ENCODE assay signal across 10 cellular contexts in the genomic region with DNA sequence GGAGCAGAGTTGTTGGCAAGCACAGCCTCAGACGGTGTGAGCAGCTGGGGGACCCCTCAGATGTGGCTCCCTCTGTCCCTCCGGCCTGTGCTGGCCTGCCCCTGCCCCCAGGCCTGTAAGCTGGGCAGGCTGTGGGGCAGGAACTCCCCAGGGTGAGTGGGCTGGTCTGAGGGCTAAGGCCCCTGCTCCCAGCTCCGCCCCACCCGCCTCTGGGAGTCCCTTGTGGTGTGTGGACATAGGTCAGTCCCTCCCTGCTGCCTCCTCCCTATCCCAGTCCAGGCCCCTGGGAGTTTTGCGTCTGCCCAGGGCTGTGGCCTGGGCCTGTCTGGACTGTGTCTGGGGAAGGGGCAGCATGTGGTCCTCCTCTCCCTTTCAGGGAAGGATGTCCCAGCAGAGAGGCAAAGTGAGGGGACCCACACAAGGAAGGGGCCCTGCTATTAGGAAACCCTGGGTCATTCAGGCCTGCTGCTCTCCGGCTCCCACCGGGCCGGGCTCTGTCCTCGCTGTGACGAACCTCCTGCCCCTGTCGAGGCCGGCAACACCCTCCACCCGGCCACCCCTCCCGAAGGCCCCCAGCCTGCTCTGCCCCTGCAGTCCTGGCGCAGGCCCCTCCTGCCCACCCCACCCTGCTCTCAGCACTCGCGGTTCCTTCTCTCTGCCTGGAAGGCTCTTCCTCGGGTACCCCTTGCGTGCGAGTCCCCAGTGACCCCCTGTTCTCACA. TPM values are rescaled to one million over a fixed set of nuclear protein-coding genes. Genes with fewer than 3 reads are reported as not detected.
DNase-seq lines count a peak whose midpoint lies in the region; TF ChIP-seq lines count a peak whose summit lies in the region.
"Had no signal": no experiment of that assay in that cellular context is flagged by ENCODE, and none has a peak within 500 bp of the region (broad histone marks: within the 10 kb centered on the region; RNA-seq: fewer than 3 reads in every experiment).

No MANE protein-coding gene starts in this region.

- peaks cover 18% of the 10 kb centered on the region for H3K4me1 Mint-ChIP-seq in activated T-cell treated with anti-CD3 and anti-CD28 coated beads, Interleukin-2, amount 50 U/mL, for 24 hours (ENCODE audit: low read depth)

- no peaks in the 10 kb centered on the region for H3K9me3 Mint-ChIP-seq in activated T-cell treated with anti-CD3 and anti-CD28 coated beads, Interleukin-2, amount 50 U/mL, for 24 hours
- H3K9me3 Mint-ChIP-seq: activated T-cell treated with anti-CD3 and anti-CD28 coated beads, Interleukin-2, amount 50 U/mL, for 72 hours had no signal

- peak overlapping the region; percentile 50 for H3K4me3 ChIP-seq in SJCRH30
- H3K4me3 ChIP-seq in left ventricle myocardium inferior, result peak overlapping the region; percentile 71

- H3K4me1 ChIP-seq in SJCRH30 (peaks cover 42% of the 10 kb centered on the region; the same call in 1 of the 2 replicates), left ventricle myocardium inferior (peaks cover 87% of the 10 kb centered on the region)

- H3K27ac ChIP-seq in SJCRH30 (peak overlapping the region; percentile 91), left ventricle myocardium inferior (replicated peaks) (peak overlapping the region; percentile 97)

- no peak for TF ChIP-seq CTCF in left ventricle myocardium inferior (IDR thresholded peaks at IDR 0.05; ENCODE audit: borderline replicate concordance)

- no peaks in the 10 kb centered on the region for H3K36me3 ChIP-seq in SJCRH30
- H3K36me3 ChIP-seq in left ventricle myocardium inferior, result no peaks in the 10 kb centered on the region

- H3K4me3 Mint-ChIP-seq in activated T-cell treated with anti-CD3 and anti-CD28 coated beads, Interleukin-2, amount 50 U/mL, for 24 hours, result no peak overlapping the region
- H3K4me3 Mint-ChIP-seq: activated T-cell treated with anti-CD3 and anti-CD28 coated beads, Interleukin-2, amount 50 U/mL, for 72 hours had no signal

- peaks cover 47% of the 10 kb centered on the region for H3K27me3 Mint-ChIP-seq in activated T-cell treated with anti-CD3 and anti-CD28 coated beads, Interleukin-2, amount 50 U/mL, for 24 hours

- DNase-seq in COLO668 (lab: John Stamatoyannopoulos, UW; ENCODE audit: unreplicated experiment) (peak; percentile 54), SJCRH30 (peak; percentile 95 to 97), left ventricle myocardium inferior (peak; percentile 75), posterior vena cava (ENCODE audit: low spot score) (peak; percentile 84), kidney tubule cell (ENCODE audit: low spot score) (no peak)
- DNase-seq in activated T-cell treated with anti-CD3 and anti-CD28 coated beads, Interleukin-2, amount 50 U/mL, for 1 hour, result no peak
- DNase-seq in central memory CD4-positive, alpha-beta T cell, result no peak
- no peak for DNase-seq in activated T-cell treated with anti-CD3 and anti-CD28 coated beads, Interleukin-2, amount 50 U/mL, for 24 hours
- DNase-seq: activated T-cell treated with anti-CD3 and anti-CD28 coated beads, Interleukin-2, amount 50 U/mL, for 72 hours; DMS153 had no signal

- intact Hi-C loops in left ventricle myocardium inferior (cut with micrococcal nuclease), result no loop called here
- intact Hi-C loops in posterior vena cava (cut with DNase I), result no loop called here

- no peaks in the 10 kb centered on the region for H3K27me3 ChIP-seq in SJCRH30
- H3K27me3 ChIP-seq in left ventricle myocardium inferior (ENCODE audit: low read depth), result peaks cover 47% of the 10 kb centered on the region

- no peaks in the 10 kb centered on the region for H3K36me3 Mint-ChIP-seq in activated T-cell treated with anti-CD3 and anti-CD28 coated beads, Interleukin-2, amount 50 U/mL, for 24 hours (ENCODE audit: low read depth)

- H3K9me3 ChIP-seq in SJCRH30 (replicated peaks) (no peaks in the 10 kb centered on the region), left ventricle myocardium inferior (replicated peaks) (no peaks in the 10 kb centered on the region)

- no peak overlapping the region for H3K27ac Mint-ChIP-seq in activated T-cell treated with anti-CD3 and anti-CD28 coated beads, Interleukin-2, amount 50 U/mL, for 24 hours
- H3K27ac Mint-ChIP-seq: activated T-cell treated with anti-CD3 and anti-CD28 coated beads, Interleukin-2, amount 50 U/mL, for 72 hours had no signal

RNA-seq across cellular contexts. Expression of gene VWA1, which starts 3.5 kb away (rescaled TPM):
- 0.58 and 3.3 TPM in 2 replicates for total RNA-seq in SJCRH30 (2014; rRNA removed; shearing (Covaris generic))
- 13.7 TPM for total RNA-seq in left ventricle myocardium inferior
- 10 to 100 TPM; 59.8 to 67.7 TPM for total RNA-seq in posterior vena cava

RNA-seq across cellular contexts. Expression of gene ANKRD65, which starts 10.9 kb away (rescaled TPM):
- total RNA-seq in SJCRH30 (2014; rRNA removed; shearing (Covaris generic)), result 6.1 and 6.2 TPM in 2 replicates
- total RNA-seq in left ventricle myocardium inferior (1.7 TPM), posterior vena cava (1 to 10 TPM; 2.4 to 7.4 TPM)

RNA-seq across cellular contexts. Expression of gene ATAD3C, which starts 17.5 kb away (rescaled TPM):
- total RNA-seq in SJCRH30 (2014; rRNA removed; shearing (Covaris generic)), result 0.20 TPM in 1 of 2 replicates, not detected in the other
- 2.8 TPM for total RNA-seq in left ventricle myocardium inferior
- total RNA-seq in posterior vena cava, result under 1 TPM; 0.14 to 0.83 TPM

RNA-seq across cellular contexts. Expression of gene MRPL20, which starts 24.9 kb away (rescaled TPM):
- total RNA-seq in SJCRH30 (2014; rRNA removed; shearing (Covaris generic)), result 229 and 236 TPM in 2 replicates
- 135 TPM for total RNA-seq in left ventricle myocardium inferior
- total RNA-seq in posterior vena cava, result 10 to 100 TPM; 69.7 to 75.0 TPM

RNA-seq across cellular contexts. Expression of gene CCNL2, which starts 32.9 kb away (rescaled TPM):
- total RNA-seq in SJCRH30 (2014; rRNA removed; shearing (Covaris generic)), result 124 and 196 TPM in 2 replicates
- 46.1 TPM for total RNA-seq in left ventricle myocardium inferior
- 100 to 1,000 TPM; 102 to 109 TPM for total RNA-seq in posterior vena cava

Comparison
In these comparisons a context has a peak if more than half of its experiments do, and no peak if none do; other contexts are left out.
1. DNase-seq: peak in COLO668 (single experiment), SJCRH30 (2 of 2), left ventricle myocardium inferior (single experiment) and posterior vena cava (single experiment); none in kidney tubule cell (single experiment), activated T-cell treated with anti-CD3 and anti-CD28 coated beads, Interleukin-2, amount 50 U/mL, for 1 hour (single experiment), central memory CD4-positive, alpha-beta T cell (single experiment) and activated T-cell treated with anti-CD3 and anti-CD28 coated beads, Interleukin-2, amount 50 U/mL, for 24 hours (single experiment).